ENCODE assay signal across 8 cellular contexts in genomic region chr5:31273631-31274378, GRCh38.
DNase-seq lines count a peak whose midpoint lies in the region; ATAC-seq and TF ChIP-seq lines count a peak whose summit lies in the region.

No MANE protein-coding gene starts in this region.

- POLR2A ChIA-PET in naive thymus-derived CD8-positive, alpha-beta T cell (lab: Charles Lee): no interaction called here

- TF ChIP-seq POLR2A in GM18505 (IDR thresholded peaks at IDR 0.05; ENCODE audit: borderline replicate concordance, extremely low read depth, insufficient read depth, insufficient read length): no peak

- intact Hi-C loops in left lung (cut with DNase I): no loop called here

- H3K9me3 Mint-ChIP-seq in naive thymus-derived CD8-positive, alpha-beta T cell: peaks cover 0 to 4% (median 0%) of the 10 kb centered on the region in 9 donors

- no peaks in the 10 kb centered on the region for H3K27me3 ChIP-seq in muscle layer of duodenum (ENCODE audit: low read depth, low read length)
- H3K27me3 ChIP-seq in left lung: peaks cover 0 to 10% of the 10 kb centered on the region in 2 donors

- H3K27ac ChIP-seq in muscle layer of duodenum (ENCODE audit: low read length) (peak overlapping the region; percentile 22), left lung (no peak overlapping the region)

- H3K36me3 Mint-ChIP-seq in naive thymus-derived CD8-positive, alpha-beta T cell: no peaks in the 10 kb centered on the region

- DNase-seq in OCI-M1 (lab: John Stamatoyannopoulos, UW): peak; percentile 16
- DNase-seq in left lung: no peak
- no peak for DNase-seq in NCI-H1694 treated with DMSO at 0.1 percent for 48 hours (lab: John Stamatoyannopoulos, UW)
- DNase-seq in naive thymus-derived CD8-positive, alpha-beta T cell: no peak
- DNase-seq in SIG-M5 (lab: John Stamatoyannopoulos, UW): no peak

- H3K4me1 Mint-ChIP-seq in naive thymus-derived CD8-positive, alpha-beta T cell: peaks cover 0 to 2% (median 0%) of the 10 kb centered on the region in 4 donors

- H3K4me3 ChIP-seq in muscle layer of duodenum (ENCODE audit: low read depth in 1 of 2, low read length in 2 of 2) (peak overlapping the region; percentile 48 to 56), left lung (no peak overlapping the region)

- no peaks in the 10 kb centered on the region for H3K9me3 ChIP-seq in muscle layer of duodenum (ENCODE audit: control insufficient read depth in 1 of 2, low read length in 2 of 2)
- no peaks in the 10 kb centered on the region for H3K9me3 ChIP-seq in left lung

- peaks cover 0 to 4% (median 2%) of the 10 kb centered on the region in 5 donors for H3K27me3 Mint-ChIP-seq in naive thymus-derived CD8-positive, alpha-beta T cell

- no peak for TF ChIP-seq CTCF in left lung (IDR thresholded peaks at IDR 0.05)

- no peaks in the 10 kb centered on the region for H3K4me1 ChIP-seq in muscle layer of duodenum (ENCODE audit: control insufficient read depth in 1 of 2, insufficient read depth in 2 of 2, low read length in 2 of 2)
- no peaks in the 10 kb centered on the region for H3K4me1 ChIP-seq in left lung

- no peak overlapping the region for H3K4me3 Mint-ChIP-seq in naive thymus-derived CD8-positive, alpha-beta T cell

- peak; percentile 69 for ATAC-seq in GM18505 (IDR thresholded peaks at IDR 0.05; ENCODE audit: unreplicated experiment)
- peak; percentile 82 for ATAC-seq in GM21786 (IDR thresholded peaks at IDR 0.05; ENCODE audit: unreplicated experiment)
- ATAC-seq in left lung: no peak
- ATAC-seq in naive thymus-derived CD8-positive, alpha-beta T cell: no peak

- no peaks in the 10 kb centered on the region for H3K36me3 ChIP-seq in muscle layer of duodenum (ENCODE audit: control insufficient read depth in 1 of 2, insufficient read depth in 2 of 2, low read length in 2 of 2)
- no peaks in the 10 kb centered on the region for H3K36me3 ChIP-seq in left lung

- H3K27ac Mint-ChIP-seq in naive thymus-derived CD8-positive, alpha-beta T cell: no peak overlapping the region

Comparison
In these comparisons a context has a peak if more than half of its experiments do, and no peak if none do; other contexts are left out.
1. ATAC-seq: peak in GM18505 (single experiment) and GM21786 (single experiment); none in left lung (single experiment) and naive thymus-derived CD8-positive, alpha-beta T cell (0 of 2).
2. H3K4me3 ChIP-seq: peak in muscle layer of duodenum (2 of 2); none in left lung (0 of 2).